ENCODE assay signal across 8 cellular contexts in the genomic region with DNA sequence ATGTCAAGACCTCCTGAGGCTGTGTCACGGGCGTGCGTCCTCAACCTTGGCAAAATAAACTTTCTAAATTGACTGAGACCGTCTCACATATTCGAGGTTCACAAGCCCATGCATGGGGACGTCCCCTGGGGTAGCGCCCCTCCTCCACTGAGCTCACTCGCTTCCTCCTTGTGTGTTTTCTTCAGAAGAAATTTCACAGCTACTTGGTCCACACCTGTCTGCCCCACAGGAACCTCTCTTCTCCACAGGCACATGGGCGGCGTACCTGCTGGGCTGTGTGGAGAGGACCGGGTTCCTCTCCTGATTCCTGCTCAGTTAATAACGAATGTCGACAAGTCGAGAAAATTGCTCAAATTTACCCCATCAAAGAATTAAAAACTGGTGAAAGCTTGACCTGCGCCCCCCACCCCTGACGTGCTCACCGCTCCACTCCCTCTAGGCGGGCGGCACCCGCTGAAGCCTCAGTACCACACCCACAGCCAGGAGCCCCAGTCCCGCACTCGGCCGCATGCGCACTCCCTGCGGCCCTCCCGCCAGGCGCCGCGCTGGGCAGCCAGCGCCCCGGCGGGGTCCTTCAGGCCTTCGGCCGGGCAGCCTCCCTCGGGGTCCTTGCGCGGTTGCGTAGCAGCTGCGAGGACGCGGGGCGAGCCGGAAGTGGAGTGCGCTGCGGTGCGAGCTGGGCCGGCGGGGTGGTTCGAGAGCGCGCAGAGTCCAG. TPM values are rescaled to one million over a fixed set of nuclear protein-coding genes. Genes with fewer than 3 reads are reported as not detected.
A peak's percentile ranks its signal among the peaks of the same experiment; 100 is the strongest.
DNase-seq lines count a peak whose midpoint lies in the region; ATAC-seq and TF ChIP-seq lines count a peak whose summit lies in the region.
"Not testable (repeated sequence)": the region's sequence is repeated elsewhere in the genome, so short reads cannot be mapped to it uniquely, and the experiment has no call there.

A gene (plus strand): TSS at position 651 of the 715 bp plus-strand sequence. CDS start 1,341 bp downstream, outside the sequence.

- H3K36me3 ChIP-seq in RWPE2 (ENCODE audit: low read depth), result not testable (repeated sequence)

- DNase-seq in AG10803 (ENCODE audit: low read depth) (peak; percentile 74), RWPE2 (ENCODE audit: low spot score) (peak; percentile 76), fibroblast of mammary gland (ENCODE audit: low read depth) (peak; percentile 70), mucosa of gallbladder (ENCODE audit: low spot score) (peak; percentile 82)
- DNase-seq in activated effector memory CD4-positive, alpha-beta T cell treated with anti-CD3 and anti-CD28 coated beads, Interleukin-2, amount 50 U/mL, for 16 hours, result peak; percentile 96
- peak; percentile 76 to 78 for DNase-seq in stimulated activated CD4-positive, alpha-beta T cell treated with anti-CD3 and anti-CD28 coated beads, Interleukin-4, amount 100 ng/mL, for 48 hours (ENCODE audit: low read depth in 2 of 2)

- ATAC-seq in GM19324 (IDR thresholded peaks at IDR 0.05; ENCODE audit: low FRiP score, unreplicated experiment) (peak; percentile 97), HG03103 (IDR thresholded peaks at IDR 0.05; ENCODE audit: low read depth, unreplicated experiment) (peak; percentile 94), RWPE2 (ENCODE audit: low read depth) (peak; percentile 95)

- TF ChIP-seq CTCF in AG10803 (conservative IDR thresholded peaks at IDR 0.05; ENCODE audit: low read length); RWPE2 (IDR thresholded peaks at IDR 0.05; ENCODE audit: poor library complexity, severe bottlenecking); fibroblast of mammary gland (conservative IDR thresholded peaks at IDR 0.05; ENCODE audit: control insufficient read depth, insufficient read depth, low read depth, low read length): not testable (repeated sequence)

- H3K9me3 ChIP-seq in RWPE2 (ENCODE audit: severe bottlenecking), result not testable (repeated sequence)

- not testable (repeated sequence) for H3K27ac ChIP-seq in RWPE2 (ENCODE audit: poor library complexity, severe bottlenecking)

- H3K27me3 ChIP-seq in RWPE2 (ENCODE audit: insufficient read depth, poor library complexity, severe bottlenecking), result not testable (repeated sequence)

- H3K4me1 ChIP-seq in RWPE2 (ENCODE audit: insufficient read depth, poor library complexity, severe bottlenecking), result not testable (repeated sequence)

- H3K4me3 ChIP-seq in AG10803 (ENCODE audit: low read length) (peak within 1 kb of the TSS; percentile 64), RWPE2 (ENCODE audit: severe bottlenecking) (peak within 1 kb of the TSS; percentile 53), fibroblast of mammary gland (ENCODE audit: control insufficient read depth, low read depth, low read length) (peak within 1 kb of the TSS; percentile 57)

RNA-seq across cellular contexts. Expression of the gene that starts here (rescaled TPM):
- total RNA-seq in mucosa of gallbladder, result 28.9 TPM
